Comparison of ENCODE assay signal across 12 cellular contexts in the genomic region with DNA sequence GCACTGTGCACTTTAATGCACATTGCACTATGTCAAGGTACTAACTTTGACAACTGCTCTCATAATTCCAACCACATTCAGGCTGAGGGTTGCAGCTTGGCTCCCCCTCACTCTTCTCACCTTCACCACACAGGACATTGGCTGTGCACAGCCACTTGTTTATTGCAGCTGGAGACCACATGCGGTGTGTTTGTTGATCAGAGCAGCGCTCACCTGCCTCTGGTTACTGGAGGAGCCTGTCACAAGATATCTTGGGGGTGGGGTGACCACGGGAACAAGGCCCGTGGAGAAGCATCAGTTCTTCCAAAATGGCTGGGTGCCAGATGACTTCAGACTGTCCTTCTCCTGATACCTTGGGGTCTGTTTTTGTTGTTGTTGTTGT. TPM values are rescaled to one million over a fixed set of nuclear protein-coding genes. Genes with fewer than 3 reads are reported as not detected.
A peak's percentile ranks its signal among the peaks of the same experiment; 100 is the strongest.
DNase-seq lines count a peak whose midpoint lies in the region; ATAC-seq, FAIRE-seq and TF ChIP-seq lines count a peak whose summit lies in the region.
"Had no signal": no experiment of that assay in that cellular context is flagged by ENCODE, and none has a peak within 500 bp of the region (broad histone marks: within the 10 kb centered on the region; RNA-seq: fewer than 3 reads in every experiment).

No MANE protein-coding gene starts in this region.

- TF ChIP-seq POLR2A in GM12878 (IDR thresholded peaks at IDR 0.05; ENCODE audit: low read depth, low read length) (no peak), thyroid gland (IDR thresholded peaks at IDR 0.05) (no peak)

- H3K27ac ChIP-seq in left ventricle myocardium inferior (replicated peaks) (no peak overlapping the region), GM12878 (ENCODE audit: control insufficient read depth, insufficient read depth) (no peak overlapping the region), thyroid gland (no peak overlapping the region)

- TF ChIP-seq EP300 in GM12878 (IDR thresholded peaks at IDR 0.05; ENCODE audit: borderline replicate concordance in 1 of 2, control insufficient read depth in 1 of 2, low read depth in 2 of 2, low read length in 2 of 2), result peak; percentile 87 to 93

- H3K9me3 ChIP-seq in left ventricle myocardium inferior (replicated peaks) (no peaks in the 10 kb centered on the region), GM12878 (replicated peaks; ENCODE audit: control insufficient read depth, insufficient read depth, low read length) (no peaks in the 10 kb centered on the region; the same call in 2 of the 3 replicates), thyroid gland (no peaks in the 10 kb centered on the region)

- SMC1A ChIA-PET in GM12878 (lab: Charles Lee; ENCODE audit: uncharacterized antibody, unreplicated experiment), result interaction anchor here (0.6 to 11.3 kb wide), 9 partner anchors 10 to 183 kb away, joined by 3 to 155 read pairs (median 4); partner anchors contain the start of genes CCL5 and RDM1

- DNase-seq in Right ventricle myocardium superior (no peak), left ventricle myocardium inferior (no peak), NCI-H345 treated with DMSO at 0.1 percent for 48 hours (lab: John Stamatoyannopoulos, UW; ENCODE audit: unreplicated experiment) (peak; percentile 45), GM12878 (ENCODE audit: low read depth, low spot score) (no peak), thyroid gland (peak; percentile 14 to 24), NCI-H526 treated with DMSO at 0.1 percent for 48 hours (lab: John Stamatoyannopoulos, UW) (no peak)
- DNase-seq: stimulated activated CD4-positive, alpha-beta T cell treated with anti-CD3 and anti-CD28 coated beads, Interleukin-15, amount 100 ng/mL, for 24 hours had no signal

- H3K4me3 ChIP-seq in left ventricle myocardium inferior, result no peak overlapping the region
- H3K4me3 ChIP-seq in GM12878, result no peak overlapping the region
- no peak overlapping the region for H3K4me3 ChIP-seq in thyroid gland (replicated peaks in 1 of 3)

- TF ChIP-seq CTCF in left ventricle myocardium inferior (IDR thresholded peaks at IDR 0.05; ENCODE audit: borderline replicate concordance) (no peak), GM12878 (IDR thresholded peaks at IDR 0.05 in 2 of 3, conservative IDR thresholded peaks at IDR 0.05 in 1 of 3; ENCODE audit: control insufficient read depth in 2 of 3, extremely low read depth in 1 of 3, insufficient read depth in 1 of 3, low read depth in 3 of 3, low read length in 3 of 3) (no peak), thyroid gland (IDR thresholded peaks at IDR 0.05) (no peak)

- RAD21 ChIA-PET in GM12878 (lab: Charles Lee; ENCODE audit: unreplicated experiment), result interaction anchor here (0.9 to 9.4 kb wide), 6 partner anchors 9 to 198 kb away, joined by 3 to 125 read pairs (median 4); partner anchors contain the start of gene CCL5

- in situ Hi-C loops in GM12878 (cut with MboI), result no loop called here

- no peaks in the 10 kb centered on the region for H4K20me1 ChIP-seq in GM12878 (ENCODE audit: control insufficient read depth, insufficient read depth)

- CTCF ChIA-PET in GM12878 (lab: Yijun Ruan, JAX), result interaction anchor here (1.2 to 2.3 kb wide), 3 partner anchors 10 to 42 kb away, joined by 3 to 12 read pairs (median 11); partner anchors contain the start of gene CCL5

- peak; percentile 20 for ATAC-seq in Right ventricle myocardium superior (ENCODE audit: poor library complexity)
- peak; percentile 70 for ATAC-seq in GM12878
- no peak for ATAC-seq in GM18519 (IDR thresholded peaks at IDR 0.05; ENCODE audit: low FRiP score, unreplicated experiment)
- ATAC-seq in GM21360 (IDR thresholded peaks at IDR 0.05; ENCODE audit: unreplicated experiment), result no peak

- H3K36me3 ChIP-seq in left ventricle myocardium inferior (no peaks in the 10 kb centered on the region), GM12878 (ENCODE audit: control insufficient read depth in 2 of 2, insufficient read depth in 2 of 2, low read length in 1 of 2) (no peaks in the 10 kb centered on the region), thyroid gland (no peaks in the 10 kb centered on the region)

- no peak overlapping the region for H2AFZ ChIP-seq in GM12878 (ENCODE audit: control insufficient read depth, low read depth, low read length)

- H3K79me2 ChIP-seq in GM12878 (ENCODE audit: control insufficient read depth, insufficient read depth, low read length), result no peaks in the 10 kb centered on the region

- 94% methylated on average over 4 of the region's 4 CpGs for WGBS in GM12878 (ENCODE audit: insufficient coverage, insufficient replicate concordance, low lambda C conversion rate, missing lambda C conversion rate)
- 52 to 68% methylated on average over 4 of the region's 4 CpGs for WGBS in thyroid gland, 2 donors

- H3K27me3 ChIP-seq in left ventricle myocardium inferior (ENCODE audit: low read depth), result no peaks in the 10 kb centered on the region
- H3K27me3 ChIP-seq in GM12878 (replicated peaks in 1 of 2; ENCODE audit: control insufficient read depth in 2 of 2, insufficient read depth in 2 of 2, low read length in 1 of 2), result no peaks in the 10 kb centered on the region
- H3K27me3 ChIP-seq in thyroid gland, result no peaks in the 10 kb centered on the region

- no TSS peak for BruUV-seq in GM12878 (replicated peaks; lab: Mats Ljungman, UMichigan)

- POLR2A ChIA-PET in GM12878 (lab: Charles Lee), result interaction anchor here (0.7 to 4.7 kb wide), 6 partner anchors 8 to 34 kb away, joined by 3 to 56 read pairs (median 6); partner anchors contain the start of gene CCL5

- H3K4me1 ChIP-seq in left ventricle myocardium inferior, result no peaks in the 10 kb centered on the region
- H3K4me1 ChIP-seq in GM12878 (ENCODE audit: control insufficient read depth, insufficient read depth, low read length), result peaks cover 30% of the 10 kb centered on the region
- H3K4me1 ChIP-seq in thyroid gland, result peaks cover 0 to 3% of the 10 kb centered on the region in 2 donors

- H3K4me2 ChIP-seq in GM12878 (ENCODE audit: control insufficient read depth, insufficient read depth), result no peak overlapping the region

- H3K9ac ChIP-seq in GM12878 (ENCODE audit: control insufficient read depth, insufficient read depth, low read length), result no peak overlapping the region

- intact Hi-C loops in Right ventricle myocardium superior (cut with DNase I) (no loop called here), left ventricle myocardium inferior (cut with micrococcal nuclease) (no loop called here), GM12878 (cut with micrococcal nuclease; ENCODE audit: unreplicated experiment) (no loop called here), thyroid gland (cut with DNase I) (no loop called here)

- TF ChIP-seq RAD21 in GM12878 (IDR thresholded peaks at IDR 0.05; ENCODE audit: insufficient read depth, low read depth, low read length), result no peak

- no peak for FAIRE-seq in GM12878 (lab: Jason Lieb, UNC)
- FAIRE-seq: endothelial cell of umbilical vein had no signal

RNA-seq across cellular contexts. Expression of gene CCL5, which starts 10.6 kb away (rescaled TPM):
- total RNA-seq in Right ventricle myocardium superior (1.6 TPM), left ventricle myocardium inferior (0.60 TPM), GM12878 (2014; rRNA removed) (82.0 and 96.3 TPM in 2 replicates), GM12878 (2014; rRNA removed; fragmentation: Illumina TruSeq; extraction: Trizol) (75.4 and 79.6 TPM in 2 replicates), GM12878 (2021) (60.2 and 71.7 TPM in 2 replicates), thyroid gland (1 to 10 TPM; 2.1 to 5.3 (median 3.8) TPM)
- 13.2 and 14.2 TPM in 2 replicates for total RNA-seq in GM12878 (2013; cell fraction: nucleolus; rRNA removed)
- 24.2 TPM for polyA plus RNA-seq in GM12878 (2011; ENCODE audit: low read depth)
- polyA plus RNA-seq in GM12878 (2011; rRNA removed) (166 and 175 TPM in 2 replicates), GM12878 (2014; fragmentation: Illumina TruSeq; extraction: Trizol) (95.6 and 112 TPM in 2 replicates), GM12878 (2014; fragmentation: Nextera tagmentation; extraction: Ambion mirVana) (100 to 1,000 TPM; 139 to 186 TPM), GM12878 (2014; rRNA removed) (84.0 and 99.6 TPM in 2 replicates), GM12878 (2016; fragmentation: Nextera tagmentation; extraction: Ambion mirVana) (10 to 100 TPM; 45.7 to 56.1 TPM)
- 161 and 226 TPM in 2 replicates for polyA plus RNA-seq in GM12878 (2011; cell fraction: cytosol; rRNA removed)
- 21.7 and 23.4 TPM in 2 replicates for polyA plus RNA-seq in GM12878 (2011; cell fraction: nucleus; rRNA removed)
- 28.6 and 36.4 TPM in 2 replicates for polyA plus RNA-seq in GM12878 (2012)
- polyA minus RNA-seq in GM12878 (2011; rRNA and poly(A)+ RNA removed), result 62.0 and 109 TPM in 2 replicates
- 37.3 and 38.6 TPM in 2 replicates for polyA minus RNA-seq in GM12878 (2011; cell fraction: cytosol; rRNA and poly(A)+ RNA removed)
- polyA minus RNA-seq in GM12878 (2011; cell fraction: nucleus; rRNA and poly(A)+ RNA removed), result 4.0 and 6.3 TPM in 2 replicates
- total RNA-seq: endothelial cell of umbilical vein had no signal
- polyA plus RNA-seq: endothelial cell of umbilical vein had no signal

RNA-seq across cellular contexts. Expression of gene HEATR9, which starts 22.1 kb away (rescaled TPM):
- total RNA-seq in Right ventricle myocardium superior (not detected), left ventricle myocardium inferior (not detected), GM12878 (2014; rRNA removed) (0.11 TPM in 1 of 2 replicates, not detected in the other), GM12878 (2014; rRNA removed; fragmentation: Illumina TruSeq; extraction: Trizol) (0.04 TPM in 1 of 2 replicates, not detected in the other), GM12878 (2021) (0.21 and 0.53 TPM in 2 replicates), thyroid gland (under 1 TPM in 1 of 4 donors, not detected in 3; 0.40 TPM)
- total RNA-seq in GM12878 (2013; cell fraction: nucleolus; rRNA removed), result 0.40 and 0.42 TPM in 2 replicates
- not detected for polyA plus RNA-seq in GM12878 (2011; ENCODE audit: low read depth)
- polyA plus RNA-seq in GM12878 (2011; rRNA removed) (0.43 and 0.50 TPM in 2 replicates), GM12878 (2014; fragmentation: Illumina TruSeq; extraction: Trizol) (0.08 and 0.12 TPM in 2 replicates), GM12878 (2014; fragmentation: Nextera tagmentation; extraction: Ambion mirVana) (under 1 TPM; 0.11 to 0.14 TPM), GM12878 (2014; rRNA removed) (0.17 and 0.36 TPM in 2 replicates), GM12878 (2016; fragmentation: Nextera tagmentation; extraction: Ambion mirVana) (not detected)
- polyA plus RNA-seq in GM12878 (2011; cell fraction: cytosol; rRNA removed), result 0.27 and 0.28 TPM in 2 replicates
- polyA plus RNA-seq in GM12878 (2011; cell fraction: nucleus; rRNA removed), result 1.6 and 2.5 TPM in 2 replicates
- 0.06 TPM in 1 of 2 replicates, not detected in the other for polyA plus RNA-seq in GM12878 (2012)
- 0.29 TPM in 1 of 2 replicates, not detected in the other for polyA minus RNA-seq in GM12878 (2011; rRNA and poly(A)+ RNA removed)
- polyA minus RNA-seq in GM12878 (2011; cell fraction: cytosol; rRNA and poly(A)+ RNA removed), result not detected in 2 replicates
- 0.29 and 0.48 TPM in 2 replicates for polyA minus RNA-seq in GM12878 (2011; cell fraction: nucleus; rRNA and poly(A)+ RNA removed)
- total RNA-seq: endothelial cell of umbilical vein, OCI-LY7 had no signal
- polyA plus RNA-seq: endothelial cell of umbilical vein, liver had no signal

RNA-seq across cellular contexts. Expression of gene RDM1, which starts 39.8 kb away (rescaled TPM):
- total RNA-seq in Right ventricle myocardium superior, result not detected
- not detected for total RNA-seq in left ventricle myocardium inferior
- total RNA-seq in GM12878 (2013; cell fraction: nucleolus; rRNA removed), result 7.0 and 7.8 TPM in 2 replicates
- 5.7 and 8.8 TPM in 2 replicates for total RNA-seq in GM12878 (2014; rRNA removed)
- total RNA-seq in GM12878 (2014; rRNA removed; fragmentation: Illumina TruSeq; extraction: Trizol), result 5.9 and 8.1 TPM in 2 replicates
- 9.7 and 12.1 TPM in 2 replicates for total RNA-seq in GM12878 (2021)
- polyA plus RNA-seq in GM12878 (2011; ENCODE audit: low read depth), result 3.5 TPM
- polyA plus RNA-seq in GM12878 (2011; rRNA removed), result 18.4 and 21.8 TPM in 2 replicates
- 13.6 and 14.1 TPM in 2 replicates for polyA plus RNA-seq in GM12878 (2011; cell fraction: cytosol; rRNA removed)
- 23.8 and 26.1 TPM in 2 replicates for polyA plus RNA-seq in GM12878 (2011; cell fraction: nucleus; rRNA removed)
- polyA plus RNA-seq in GM12878 (2012), result 3.9 and 6.2 TPM in 2 replicates
- polyA plus RNA-seq in GM12878 (2014; fragmentation: Illumina TruSeq; extraction: Trizol), result 9.6 and 11.1 TPM in 2 replicates
- 10 to 100 TPM; 12.0 to 15.9 TPM for polyA plus RNA-seq in GM12878 (2014; fragmentation: Nextera tagmentation; extraction: Ambion mirVana)
- polyA plus RNA-seq in GM12878 (2014; rRNA removed), result 6.2 and 8.2 TPM in 2 replicates
- 10 to 100 TPM; 11.7 to 16.0 TPM for polyA plus RNA-seq in GM12878 (2016; fragmentation: Nextera tagmentation; extraction: Ambion mirVana)
- polyA minus RNA-seq in GM12878 (2011; rRNA and poly(A)+ RNA removed), result 6.9 and 9.1 TPM in 2 replicates
- 3.2 and 4.0 TPM in 2 replicates for polyA minus RNA-seq in GM12878 (2011; cell fraction: cytosol; rRNA and poly(A)+ RNA removed)
- polyA minus RNA-seq in GM12878 (2011; cell fraction: nucleus; rRNA and poly(A)+ RNA removed), result 7.0 and 10.0 TPM in 2 replicates
- under 1 TPM in 1 of 4 donors, not detected in 3; 0.93 TPM for total RNA-seq in thyroid gland

RNA-seq across cellular contexts. Expression of gene LYZL6, which starts 52.7 kb away (rescaled TPM):
- total RNA-seq in Right ventricle myocardium superior, result not detected
- total RNA-seq in left ventricle myocardium inferior, result not detected
- not detected in 2 replicates for total RNA-seq in GM12878 (2013; cell fraction: nucleolus; rRNA removed)
- not detected in 2 replicates for total RNA-seq in GM12878 (2014; rRNA removed)
- total RNA-seq in GM12878 (2014; rRNA removed; fragmentation: Illumina TruSeq; extraction: Trizol), result not detected in 2 replicates
- total RNA-seq in GM12878 (2021), result not detected in 2 replicates
- polyA plus RNA-seq in GM12878 (2011; ENCODE audit: low read depth), result not detected
- polyA plus RNA-seq in GM12878 (2011; rRNA removed), result not detected in 2 replicates
- polyA plus RNA-seq in GM12878 (2011; cell fraction: cytosol; rRNA removed), result not detected in 2 replicates
- polyA plus RNA-seq in GM12878 (2011; cell fraction: nucleus; rRNA removed), result not detected in 2 replicates
- polyA plus RNA-seq in GM12878 (2012), result not detected in 2 replicates
- not detected in 2 replicates for polyA plus RNA-seq in GM12878 (2014; fragmentation: Illumina TruSeq; extraction: Trizol)
- not detected for polyA plus RNA-seq in GM12878 (2014; fragmentation: Nextera tagmentation; extraction: Ambion mirVana)
- not detected in 2 replicates for polyA plus RNA-seq in GM12878 (2014; rRNA removed)
- polyA plus RNA-seq in GM12878 (2016; fragmentation: Nextera tagmentation; extraction: Ambion mirVana), result not detected
- polyA minus RNA-seq in GM12878 (2011; rRNA and poly(A)+ RNA removed), result not detected in 2 replicates
- polyA minus RNA-seq in GM12878 (2011; cell fraction: cytosol; rRNA and poly(A)+ RNA removed), result not detected in 2 replicates
- not detected in 2 replicates for polyA minus RNA-seq in GM12878 (2011; cell fraction: nucleus; rRNA and poly(A)+ RNA removed)
- total RNA-seq in thyroid gland, result not detected
- total RNA-seq: endothelial cell of umbilical vein, liver, OCI-LY7 had no signal
- polyA plus RNA-seq: endothelial cell of umbilical vein, liver had no signal

Comparison
In these comparisons a context has a peak if more than half of its experiments do, and no peak if none do; other contexts are left out.
1. ATAC-seq: peak in Right ventricle myocardium superior (single experiment) and GM12878 (single experiment); none in GM18519 (single experiment) and GM21360 (single experiment).
2. DNase-seq: peak in NCI-H345 treated with DMSO at 0.1 percent for 48 hours (single experiment) and thyroid gland (2 of 2); none in Right ventricle myocardium superior (single experiment), left ventricle myocardium inferior (single experiment), GM12878 (single experiment) and NCI-H526 treated with DMSO at 0.1 percent for 48 hours (single experiment).